In the genomic region with DNA sequence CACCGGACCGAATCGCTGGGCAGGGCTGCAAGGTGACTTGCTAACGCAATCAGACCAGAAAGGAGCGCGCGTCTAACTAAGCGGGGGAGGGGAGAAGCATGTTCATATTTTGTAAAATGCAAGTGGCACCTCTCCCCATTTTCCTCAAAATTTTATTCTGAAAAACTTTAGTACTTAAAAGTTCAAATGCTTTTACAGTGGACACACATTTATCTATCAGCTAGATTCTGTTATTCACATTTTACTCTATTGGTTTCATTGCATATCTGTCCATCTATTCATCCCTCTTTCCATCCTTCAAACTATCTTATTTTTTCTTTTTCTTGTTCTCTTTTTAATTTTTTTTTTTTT, we compare ENCODE assay signal across 8 cellular contexts. TPM values are rescaled to one million over a fixed set of nuclear protein-coding genes. Genes with fewer than 3 reads are reported as not detected.
DNase-seq lines count a peak whose midpoint lies in the region; ATAC-seq and TF ChIP-seq lines count a peak whose summit lies in the region.

No MANE protein-coding gene starts in this region.

- H3K9me3 ChIP-seq in liver (ENCODE audit: control insufficient read depth in 4 of 4, low read length in 3 of 4) (no peaks in the 10 kb centered on the region), tibial nerve (no peaks in the 10 kb centered on the region)

- H3K27ac ChIP-seq in liver (ENCODE audit: low read depth in 1 of 2, low read length in 2 of 2) (no peak overlapping the region), tibial nerve (no peak overlapping the region)

- H3K9ac ChIP-seq in liver (ENCODE audit: low read depth in 1 of 2, low read length in 2 of 2) = no peak overlapping the region

- no peaks in the 10 kb centered on the region for H3K36me3 ChIP-seq in liver (ENCODE audit: control insufficient read depth in 4 of 4, insufficient read depth in 3 of 4, low read depth in 1 of 4, low read length in 3 of 4)
- H3K36me3 ChIP-seq in tibial nerve = no peaks in the 10 kb centered on the region

- intact Hi-C loops in activated T-helper 2 cell treated with anti-CD3 and anti-CD28 coated beads, Interferon-gamma antibody, Interleukin-2, Interleukin-4, amounts not matched to agents 10 μg/mL and 5 μg/mL and 100 μg/mL, durations not matched to agents 14 hours and 24 hours and 36 hours (cut with micrococcal nuclease) = loop anchor here (1.0 to 2.0 kb wide), 3 partner anchors 46 to 354 kb away; partner anchors contain the start of gene KLHL25

- no peaks in the 10 kb centered on the region for H3K36me3 Mint-ChIP-seq in activated naive CD8-positive, alpha-beta T cell
- no peaks in the 10 kb centered on the region for H3K36me3 Mint-ChIP-seq in activated naive CD8-positive, alpha-beta T cell treated with anti-CD3 and anti-CD28 coated beads, Interleukin-2, amount 50 U/mL, for 24 hours (ENCODE audit: low read depth)
- H3K36me3 Mint-ChIP-seq in activated T-helper 2 cell treated with anti-CD3 and anti-CD28 coated beads, Interferon-gamma antibody, Interleukin-2, Interleukin-4, amounts not matched to agents 10 μg/mL and 5 μg/mL and 100 μg/mL, durations not matched to agents 14 hours and 24 hours and 36 hours (ENCODE audit: low read depth) = no peaks in the 10 kb centered on the region

- H3K4me1 Mint-ChIP-seq in activated naive CD8-positive, alpha-beta T cell (ENCODE audit: low read depth) = peaks cover 3% of the 10 kb centered on the region
- H3K4me1 Mint-ChIP-seq in activated naive CD8-positive, alpha-beta T cell treated with anti-CD3 and anti-CD28 coated beads, Interleukin-2, amount 50 U/mL, for 24 hours = peaks cover 10% of the 10 kb centered on the region
- H3K4me1 Mint-ChIP-seq in activated T-helper 2 cell treated with anti-CD3 and anti-CD28 coated beads, Interferon-gamma antibody, Interleukin-2, Interleukin-4, amounts not matched to agents 10 μg/mL and 5 μg/mL and 100 μg/mL, durations not matched to agents 14 hours and 24 hours and 36 hours (ENCODE audit: low read depth) = peaks cover 5% of the 10 kb centered on the region

- peaks cover 4% of the 10 kb centered on the region for H3K27me3 Mint-ChIP-seq in activated naive CD8-positive, alpha-beta T cell
- peaks cover 21% of the 10 kb centered on the region for H3K27me3 Mint-ChIP-seq in activated naive CD8-positive, alpha-beta T cell treated with anti-CD3 and anti-CD28 coated beads, Interleukin-2, amount 50 U/mL, for 24 hours
- H3K27me3 Mint-ChIP-seq in activated T-helper 2 cell treated with anti-CD3 and anti-CD28 coated beads, Interferon-gamma antibody, Interleukin-2, Interleukin-4, amounts not matched to agents 10 μg/mL and 5 μg/mL and 100 μg/mL, durations not matched to agents 14 hours and 24 hours and 36 hours (ENCODE audit: low read depth) = peaks cover 16% of the 10 kb centered on the region

- TF ChIP-seq CTCF in liver (IDR thresholded peaks at IDR 0.05; ENCODE audit: low read depth, low read length, missing input control) (no peak), tibial nerve (IDR thresholded peaks at IDR 0.05) (no peak)

- no peak for TF ChIP-seq EP300 in tibial nerve (IDR thresholded peaks at IDR 0.05)

- peaks cover 2 to 10% (median 7%) of the 10 kb centered on the region in 4 donors for H3K4me1 ChIP-seq in liver (ENCODE audit: control insufficient read depth in 4 of 4, insufficient read depth in 4 of 4, low read length in 3 of 4)
- peaks cover 0 to 11% (median 5%) of the 10 kb centered on the region in 4 donors for H3K4me1 ChIP-seq in tibial nerve

- no peak for DNase-seq in activated naive CD8-positive, alpha-beta T cell treated with anti-CD3 and anti-CD28 coated beads, Interleukin-2, amount 50 U/mL, for 24 hours
- no peak for DNase-seq in activated T-helper 2 cell treated with anti-CD3 and anti-CD28 coated beads, Interferon-gamma antibody, Interleukin-2, Interleukin-4, amounts not matched to agents 10 μg/mL and 5 μg/mL and 100 μg/mL, durations not matched to agents 14 hours and 24 hours and 36 hours (ENCODE audit: low spot score)
- DNase-seq in tibial nerve (ENCODE audit: low spot score in 2 of 2) (no peak), NCI-H345 (lab: John Stamatoyannopoulos, UW) (no peak), NCI-H748 (lab: John Stamatoyannopoulos, UW; ENCODE audit: unreplicated experiment) (no peak)

- H3K27me3 ChIP-seq in liver (ENCODE audit: control insufficient read depth in 4 of 4, insufficient read depth in 4 of 4, low read length in 3 of 4) = no peaks in the 10 kb centered on the region
- H3K27me3 ChIP-seq in tibial nerve = no peaks in the 10 kb centered on the region

- ATAC-seq in activated naive CD8-positive, alpha-beta T cell treated with anti-CD3 and anti-CD28 coated beads, Interleukin-2, amount 50 U/mL, for 24 hours = no peak
- no peak for ATAC-seq in GM21367 (IDR thresholded peaks at IDR 0.05; ENCODE audit: unreplicated experiment)

- H3K4me3 Mint-ChIP-seq in activated naive CD8-positive, alpha-beta T cell = peak overlapping the region; percentile 1
- H3K4me3 Mint-ChIP-seq in activated naive CD8-positive, alpha-beta T cell treated with anti-CD3 and anti-CD28 coated beads, Interleukin-2, amount 50 U/mL, for 24 hours = no peak overlapping the region
- peak overlapping the region; percentile 72 for H3K4me3 Mint-ChIP-seq in activated T-helper 2 cell treated with anti-CD3 and anti-CD28 coated beads, Interferon-gamma antibody, Interleukin-2, Interleukin-4, amounts not matched to agents 10 μg/mL and 5 μg/mL and 100 μg/mL, durations not matched to agents 14 hours and 24 hours and 36 hours (ENCODE audit: low read depth)

- no peaks in the 10 kb centered on the region for H3K9me3 Mint-ChIP-seq in activated naive CD8-positive, alpha-beta T cell (ENCODE audit: low read depth)
- H3K9me3 Mint-ChIP-seq in activated naive CD8-positive, alpha-beta T cell treated with anti-CD3 and anti-CD28 coated beads, Interleukin-2, amount 50 U/mL, for 24 hours = no peaks in the 10 kb centered on the region
- no peaks in the 10 kb centered on the region for H3K9me3 Mint-ChIP-seq in activated T-helper 2 cell treated with anti-CD3 and anti-CD28 coated beads, Interferon-gamma antibody, Interleukin-2, Interleukin-4, amounts not matched to agents 10 μg/mL and 5 μg/mL and 100 μg/mL, durations not matched to agents 14 hours and 24 hours and 36 hours

- 2% methylated on average over 8 of the region's 8 CpGs for whole genome bisulfite sequencing in liver
- WGBS in tibial nerve, 2 donors = 1 to 3% methylated on average over 8 of the region's 8 CpGs

- TF ChIP-seq POLR2A in tibial nerve (IDR thresholded peaks at IDR 0.05) = no peak

- TF ChIP-seq RAD21 in liver (IDR thresholded peaks at IDR 0.05) = no peak

- no peak overlapping the region for H3K27ac Mint-ChIP-seq in activated naive CD8-positive, alpha-beta T cell
- H3K27ac Mint-ChIP-seq in activated naive CD8-positive, alpha-beta T cell treated with anti-CD3 and anti-CD28 coated beads, Interleukin-2, amount 50 U/mL, for 24 hours = no peak overlapping the region
- no peak overlapping the region for H3K27ac Mint-ChIP-seq in activated T-helper 2 cell treated with anti-CD3 and anti-CD28 coated beads, Interferon-gamma antibody, Interleukin-2, Interleukin-4, amounts not matched to agents 10 μg/mL and 5 μg/mL and 100 μg/mL, durations not matched to agents 14 hours and 24 hours and 36 hours

- H3K4me3 ChIP-seq in liver (ENCODE audit: low read depth in 1 of 3, low read length in 3 of 3) (no peak overlapping the region), tibial nerve (peak overlapping the region in 3 of 4 donors; percentile 32 to 44 (median 41))

TF ChIP-seq in liver, 16 proteins besides CTCF, POLR2A, EP300 and RAD21:
- TF ChIP-seq HNF4A (conservative IDR thresholded peaks at IDR 0.05) (peak in 1 of 2 donors; percentile 18), RXRA (IDR thresholded peaks at IDR 0.05) (no peak), TAF1 (conservative IDR thresholded peaks at IDR 0.05) (no peak), YY1 (IDR thresholded peaks at IDR 0.05) (peak; percentile 3), FOXA2 (IDR thresholded peaks at IDR 0.05) (no peak)

RNA-seq across cellular contexts. Expression of gene KLHL25, which starts 46.1 kb away (rescaled TPM):
- total RNA-seq in activated T-helper 2 cell treated with anti-CD3 and anti-CD28 coated beads, Interferon-gamma antibody, Interleukin-2, Interleukin-4, amounts not matched to agents 10 μg/mL and 5 μg/mL and 100 μg/mL, durations not matched to agents 14 hours and 24 hours and 36 hours = 8.5 and 9.0 TPM in 2 replicates
- 10 to 100 TPM in 1 of 2 donors, 1 to 10 TPM in 1; 2.3 to 34.2 TPM for total RNA-seq in liver
- 10 to 100 TPM in 1 of 2 donors, 1 to 10 TPM in 1; 3.8 to 19.0 TPM for polyA plus RNA-seq in liver
- total RNA-seq in tibial nerve = 10 to 100 TPM in 3 of 4 donors, 1 to 10 TPM in 1; 8.4 to 34.2 (median 12.6) TPM

Comparison
In these comparisons a context has a peak if more than half of its experiments do, and no peak if none do; other contexts are left out.
1. H3K4me3 ChIP-seq: peak in tibial nerve (3 of 4); none in liver (0 of 3).